Comparison of ENCODE assay signal across 3 cellular contexts in genomic region chr7:77101187-77101586, GRCh38. TPM values are rescaled to one million over a fixed set of nuclear protein-coding genes. Genes with fewer than 3 reads are reported as not detected.
"Had no signal": no experiment of that assay in that cellular context is flagged by ENCODE, and none has a peak within 500 bp of the region (broad histone marks: within the 10 kb centered on the region; RNA-seq: fewer than 3 reads in every experiment).

No MANE protein-coding gene starts in this region.

RNA-seq across cellular contexts. Expression of gene SPDYE18, which starts 38.8 kb away (rescaled TPM):
- total RNA-seq: NCI-H460, RPMI7951, SJCRH30 had no signal
